ENCODE assay signal across 29 cellular contexts in the genomic region with DNA sequence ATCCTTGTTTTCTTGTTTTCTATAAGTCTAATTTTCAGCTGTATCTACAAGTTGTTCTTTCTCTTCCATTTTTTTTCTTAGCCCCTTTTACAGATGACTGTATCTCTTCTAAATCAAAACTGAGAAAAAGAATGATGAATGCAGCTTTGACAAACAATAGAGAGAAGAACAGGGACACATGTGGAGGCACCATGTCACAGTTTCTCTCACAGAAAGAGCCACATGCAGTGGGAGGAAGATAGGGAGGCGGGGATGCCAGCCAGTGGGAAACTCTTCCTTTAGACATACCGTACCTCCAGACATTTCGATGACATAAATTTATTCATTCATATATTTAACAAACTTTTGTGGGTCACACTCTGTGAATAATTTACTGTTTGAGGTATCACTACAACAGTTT.
"Had no signal": no experiment of that assay in that cellular context is flagged by ENCODE, and none has a peak within 500 bp of the region (broad histone marks: within the 10 kb centered on the region; RNA-seq: fewer than 3 reads in every experiment).

No MANE protein-coding gene starts in this region.

- H3K4me1 ChIP-seq: suprapubic skin, testis, thyroid gland, transverse colon, upper lobe of left lung, upper lobe of right lung, uterus, vagina had no signal

- FAIRE-seq: urothelium cell line had no signal

- ATAC-seq: stimulated activated memory B cell treated with anti-CD40 and anti-IgM and Interleukin-4, amounts not matched to agents 10 μg/mL and 1 μg/mL and 100 μg/mL, for 72 hours; stimulated activated naive B cell treated with anti-CD40 and anti-IgM and Interleukin-4, amounts not matched to agents 10 μg/mL and 1 μg/mL and 100 μg/mL, for 72 hours; stimulated activated naive CD8-positive, alpha-beta T cell treated with anti-CD3 and anti-CD28 coated beads, Interleukin-15, amount 100 ng/mL, for 72 hours; stimulated activated naive CD8-positive, alpha-beta T cell treated with anti-CD3 and anti-CD28 coated beads, Interleukin-15, Interleukin-2, amounts not matched to agents 100 U/mL and 50 U/mL, for 24 hours; upper lobe of right lung had no signal

- H3K27me3 ChIP-seq: stomach, suprapubic skin, testis, thyroid gland, tibial artery, tibial nerve, transverse colon, upper lobe of left lung, upper lobe of right lung, uterus, vagina had no signal

- H3K27ac ChIP-seq: stomach, suprapubic skin, testis, thoracic aorta, thyroid gland, tibial artery, tibial nerve, transverse colon, upper lobe of left lung, upper lobe of right lung, uterus, vagina had no signal

- H3K9me3 Mint-ChIP-seq: stimulated activated effector memory CD8-positive, alpha-beta T cell treated with anti-CD3 and anti-CD28 coated beads, Interleukin-12 subunit alpha, Interleukin-12 subunit beta, amount 100 ng/mL, for 72 hours; stimulated activated memory B cell treated with anti-CD40 and anti-IgM and Interleukin-4, amounts not matched to agents 10 μg/mL and 1 μg/mL and 100 μg/mL, for 72 hours; stimulated activated naive B cell treated with anti-CD40 and anti-IgM and Interleukin-4, amounts not matched to agents 10 μg/mL and 1 μg/mL and 100 μg/mL, for 72 hours; stimulated activated naive CD8-positive, alpha-beta T cell treated with anti-CD3 and anti-CD28 coated beads, Interleukin-15, amount 100 ng/mL, for 72 hours; stimulated activated naive CD8-positive, alpha-beta T cell treated with anti-CD3 and anti-CD28 coated beads, Interleukin-15, Interleukin-2, amounts not matched to agents 100 ng/mL and 50 ng/mL, for 24 hours; type B pancreatic cell had no signal

- H3K9me3 ChIP-seq: stomach, suprapubic skin, testis, thoracic aorta, thyroid gland, tibial artery, tibial nerve, transverse colon, upper lobe of left lung, upper lobe of right lung, uterus, vagina had no signal

- DNase-seq: stimulated activated CD4-positive, alpha-beta T cell treated with anti-CD3 and anti-CD28 coated beads, Interleukin-2, amount 100 ng/mL, for 48 hours; stimulated activated CD4-positive, alpha-beta T cell treated with anti-CD3 and anti-CD28 coated beads, Interleukin-4, amount 100 ng/mL, for 1 hour; stimulated activated CD4-positive, alpha-beta T cell treated with anti-CD3 and anti-CD28 coated beads, Interleukin-4, amount 100 ng/mL, for 24 hours; stimulated activated CD4-positive, alpha-beta T cell treated with anti-CD3 and anti-CD28 coated beads, Interleukin-4, amount 100 ng/mL, for 4 hours; stimulated activated CD8-positive, alpha-beta memory T cell treated with anti-CD3 and anti-CD28 coated beads, Interleukin-4, amount 100 ng/mL, for 48 hours; stimulated activated naive B cell treated with anti-CD40 and anti-IgM and Interleukin-4, amounts not matched to agents 10 μg/mL and 1 μg/mL and 100 μg/mL, for 72 hours; stimulated activated naive CD4-positive, alpha-beta T cell; stimulated activated naive CD4-positive, alpha-beta T cell treated with Interleukin-2 at 50 U/mL for 16 hours; stimulated activated naive CD8-positive, alpha-beta T cell treated with anti-CD3 and anti-CD28 coated beads, Interleukin-15, amount 100 ng/mL, for 72 hours; stimulated activated naive CD8-positive, alpha-beta T cell treated with anti-CD3 and anti-CD28 coated beads, Interleukin-15, Interleukin-2, amounts not matched to agents 100 U/mL and 50 U/mL, for 24 hours; stomach; substantia nigra; testis; thyroid gland; tibial artery; transverse colon; trophoblast cell; upper lobe of left lung; upper lobe of right lung; uterus had no signal

- H3K27ac Mint-ChIP-seq: stimulated activated effector memory CD8-positive, alpha-beta T cell treated with anti-CD3 and anti-CD28 coated beads, Interleukin-12 subunit alpha, Interleukin-12 subunit beta, amount 100 ng/mL, for 72 hours; stimulated activated memory B cell treated with anti-CD40 and anti-IgM and Interleukin-4, amounts not matched to agents 10 μg/mL and 1 μg/mL and 100 μg/mL, for 72 hours; stimulated activated naive B cell treated with anti-CD40 and anti-IgM and Interleukin-4, amounts not matched to agents 10 μg/mL and 1 μg/mL and 100 μg/mL, for 72 hours; stimulated activated naive CD8-positive, alpha-beta T cell treated with anti-CD3 and anti-CD28 coated beads, Interleukin-15, amount 100 ng/mL, for 72 hours; stimulated activated naive CD8-positive, alpha-beta T cell treated with anti-CD3 and anti-CD28 coated beads, Interleukin-15, Interleukin-2, amounts not matched to agents 100 ng/mL and 50 ng/mL, for 24 hours; type B pancreatic cell had no signal

- H3K4me3 Mint-ChIP-seq: stimulated activated effector memory CD8-positive, alpha-beta T cell treated with anti-CD3 and anti-CD28 coated beads, Interleukin-12 subunit alpha, Interleukin-12 subunit beta, amount 100 ng/mL, for 72 hours; stimulated activated memory B cell treated with anti-CD40 and anti-IgM and Interleukin-4, amounts not matched to agents 10 μg/mL and 1 μg/mL and 100 μg/mL, for 72 hours; stimulated activated naive B cell treated with anti-CD40 and anti-IgM and Interleukin-4, amounts not matched to agents 10 μg/mL and 1 μg/mL and 100 μg/mL, for 72 hours; stimulated activated naive CD8-positive, alpha-beta T cell treated with anti-CD3 and anti-CD28 coated beads, Interleukin-15, amount 100 ng/mL, for 72 hours; stimulated activated naive CD8-positive, alpha-beta T cell treated with anti-CD3 and anti-CD28 coated beads, Interleukin-15, Interleukin-2, amounts not matched to agents 100 ng/mL and 50 ng/mL, for 24 hours; type B pancreatic cell had no signal

- H3K4me3 ChIP-seq: stomach, suprapubic skin, testis, thoracic aorta, thyroid gland, tibial artery, tibial nerve, transverse colon, upper lobe of left lung, upper lobe of right lung, uterus, vagina had no signal

- H3K36me3 Mint-ChIP-seq: stimulated activated effector memory CD8-positive, alpha-beta T cell treated with anti-CD3 and anti-CD28 coated beads, Interleukin-12 subunit alpha, Interleukin-12 subunit beta, amount 100 ng/mL, for 72 hours had no signal

- H3K36me3 ChIP-seq: stomach, suprapubic skin, thoracic aorta, thyroid gland, transverse colon, upper lobe of right lung, uterus, vagina had no signal

- H3K27me3 Mint-ChIP-seq: stimulated activated memory B cell treated with anti-CD40 and anti-IgM and Interleukin-4, amounts not matched to agents 10 μg/mL and 1 μg/mL and 100 μg/mL, for 72 hours; stimulated activated naive B cell treated with anti-CD40 and anti-IgM and Interleukin-4, amounts not matched to agents 10 μg/mL and 1 μg/mL and 100 μg/mL, for 72 hours; stimulated activated naive CD8-positive, alpha-beta T cell treated with anti-CD3 and anti-CD28 coated beads, Interleukin-15, amount 100 ng/mL, for 72 hours; stimulated activated naive CD8-positive, alpha-beta T cell treated with anti-CD3 and anti-CD28 coated beads, Interleukin-15, Interleukin-2, amounts not matched to agents 100 ng/mL and 50 ng/mL, for 24 hours; type B pancreatic cell had no signal
